10 cellular contexts compared by ENCODE assay signal in the genomic region with DNA sequence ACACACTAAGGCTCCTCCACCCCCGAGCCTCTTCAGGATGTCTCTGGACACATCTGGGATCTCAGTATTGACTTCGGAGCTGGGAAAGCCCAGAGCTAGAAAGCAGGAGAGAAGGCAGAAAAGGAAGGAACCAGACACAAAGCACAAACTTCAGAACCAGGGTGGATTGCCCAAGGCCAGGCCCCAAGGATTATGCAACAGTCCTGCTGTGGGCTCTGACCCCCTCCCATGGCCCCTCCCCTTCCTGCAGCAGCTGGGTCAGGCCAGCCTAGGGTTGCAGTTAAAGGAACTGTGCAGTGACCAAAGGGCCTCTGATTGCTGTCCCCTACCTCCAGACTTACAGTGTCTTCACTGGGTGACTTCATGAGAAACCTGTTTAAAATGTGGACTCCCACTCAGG. TPM values are rescaled to one million over a fixed set of nuclear protein-coding genes. Genes with fewer than 3 reads are reported as not detected.
DNase-seq lines count a peak whose midpoint lies in the region; ATAC-seq and TF ChIP-seq lines count a peak whose summit lies in the region.
"Had no signal": no experiment of that assay in that cellular context is flagged by ENCODE, and none has a peak within 500 bp of the region (broad histone marks: within the 10 kb centered on the region; RNA-seq: fewer than 3 reads in every experiment).

No MANE protein-coding gene starts in this region.

- peak overlapping the region in 7 of 10 experiments; percentile 32 to 71 (median 62); a peak in 13 of 20 replicates for H3K4me3 ChIP-seq in BLaER1 treated with 17β-estradiol and CSF1 and Interleukin-3, amounts not matched to agents 10 nM and 100 nM
- H3K4me3 ChIP-seq in SK-N-MC: peak overlapping the region; percentile 17; the same call in 1 of the 2 replicates
- H3K4me3 ChIP-seq in brain microvascular endothelial cell (ENCODE audit: low read depth, low read length): no peak overlapping the region
- H3K4me3 ChIP-seq in MG63: no peak overlapping the region
- H3K4me3 ChIP-seq: BLaER1 had no signal

- TF ChIP-seq CTCF in omental fat pad (IDR thresholded peaks at IDR 0.05) (no peak), brain microvascular endothelial cell (IDR thresholded peaks at IDR 0.05; ENCODE audit: low read depth, low read length, missing control alignments) (no peak)

- intact Hi-C loops in cardiac septum (cut with DNase I): loop anchor here (10.0 kb wide), 1 partner anchor 263 kb away; no protein-coding TSS in a partner anchor

- H3K36me3 ChIP-seq in BLaER1 treated with 17β-estradiol and CSF1 and Interleukin-3, amounts not matched to agents 10 nM and 100 nM: peaks cover 0 to 20% (median 0%) of the 10 kb centered on the region in 11 experiments; a peak in 9 of 22 replicates
- H3K36me3 ChIP-seq in SK-N-MC (ENCODE audit: insufficient read depth, low read length) (peaks cover 81% of the 10 kb centered on the region), brain microvascular endothelial cell (replicated peaks) (no peaks in the 10 kb centered on the region), MG63 (no peaks in the 10 kb centered on the region)
- H3K36me3 ChIP-seq: BLaER1 had no signal

- ATAC-seq in omental fat pad (ENCODE audit: low FRiP score): peak; percentile 64
- ATAC-seq in GM18873 (IDR thresholded peaks at IDR 0.05; ENCODE audit: low FRiP score, unreplicated experiment): no peak
- no peak for ATAC-seq in HG03439 (IDR thresholded peaks at IDR 0.05; ENCODE audit: unreplicated experiment)

- no peaks in the 10 kb centered on the region for H3K9me3 ChIP-seq in BLaER1 treated with 17β-estradiol and CSF1 and Interleukin-3, amounts not matched to agents 10 nM and 100 nM (replicated peaks in 1 of 11)
- H3K9me3 ChIP-seq in SK-N-MC (ENCODE audit: low read depth, low read length): no peaks in the 10 kb centered on the region
- no peaks in the 10 kb centered on the region for H3K9me3 ChIP-seq in MG63
- H3K9me3 ChIP-seq: BLaER1 had no signal

- peak overlapping the region in 10 of 11 experiments; percentile 2 to 99 (median 82); a peak in 19 of 22 replicates for H3K4me2 ChIP-seq in BLaER1 treated with 17β-estradiol and CSF1 and Interleukin-3, amounts not matched to agents 10 nM and 100 nM
- H3K4me2 ChIP-seq: BLaER1 had no signal

- in situ Hi-C loops in brain microvascular endothelial cell (cut with HindIII; ENCODE audit: low pct_ligation_motif_present, low sequenced_read_pairs): loop anchor here (25.0 kb wide), 1 partner anchor 100 kb away; no protein-coding TSS in a partner anchor

- DNase-seq in SK-N-MC (ENCODE audit: low read depth, low spot score): no peak
- peak; percentile 93 for DNase-seq in cardiac septum (ENCODE audit: low spot score)
- no peak for DNase-seq in omental fat pad (ENCODE audit: low spot score)
- no peak for DNase-seq in brain microvascular endothelial cell
- DNase-seq in MG63: no peak
- DNase-seq: RPMI8226 had no signal

- peak overlapping the region in 9 of 11 experiments; percentile 23 to 91 (median 83); a peak in 15 of 22 replicates for H3K9ac ChIP-seq in BLaER1 treated with 17β-estradiol and CSF1 and Interleukin-3, amounts not matched to agents 10 nM and 100 nM
- H3K9ac ChIP-seq in SK-N-MC (ENCODE audit: insufficient read length): no peak overlapping the region
- H3K9ac ChIP-seq: BLaER1 had no signal

- H3K4me1 ChIP-seq in BLaER1 treated with 17β-estradiol and CSF1 and Interleukin-3, amounts not matched to agents 10 nM and 100 nM: peaks cover 0 to 83% (median 47%) of the 10 kb centered on the region in 10 experiments; a peak in 17 of 20 replicates
- H3K4me1 ChIP-seq: BLaER1 had no signal

- no peaks in the 10 kb centered on the region for H3K27me3 ChIP-seq in BLaER1 treated with 17β-estradiol and CSF1 and Interleukin-3, amounts not matched to agents 10 nM and 100 nM
- H3K27me3 ChIP-seq in brain microvascular endothelial cell (replicated peaks) (no peaks in the 10 kb centered on the region), MG63 (no peaks in the 10 kb centered on the region)
- H3K27me3 ChIP-seq: BLaER1 had no signal

- H4K20me1 ChIP-seq in BLaER1 treated with 17β-estradiol and CSF1 and Interleukin-3, amounts not matched to agents 10 nM and 100 nM: peaks cover 0 to 19% (median 0%) of the 10 kb centered on the region in 11 experiments; a peak in 4 of 22 replicates
- H4K20me1 ChIP-seq: BLaER1 had no signal

- H3K27ac ChIP-seq in BLaER1 treated with 17β-estradiol and CSF1 and Interleukin-3, amounts not matched to agents 10 nM and 100 nM: peak overlapping the region in 10 of 11 experiments; percentile 48 to 93 (median 76); a peak in 19 of 22 replicates
- H3K27ac ChIP-seq in SK-N-MC: peak overlapping the region; percentile 69
- H3K27ac ChIP-seq in brain microvascular endothelial cell: no peak overlapping the region
- H3K27ac ChIP-seq: BLaER1 had no signal

RNA-seq across cellular contexts. Expression of gene KCNE3, which starts 5.3 kb away (rescaled TPM):
- total RNA-seq in cardiac septum (2.1 TPM), omental fat pad (10 to 100 TPM in 3 of 4 donors, 1 to 10 TPM in 1; 8.9 to 18.1 (median 11.0) TPM)
- 1.1 and 2.9 TPM in 2 replicates for total RNA-seq in MG63 (2014; rRNA removed; shearing (Covaris generic); ENCODE audit: low replicate concordance)

RNA-seq across cellular contexts. Expression of gene LIPT2, which starts 31.5 kb away (rescaled TPM):
- 1.8 TPM for total RNA-seq in cardiac septum
- total RNA-seq in omental fat pad: 1 to 10 TPM; 2.2 to 4.7 (median 3.4) TPM
- 2.1 and 5.3 TPM in 2 replicates for total RNA-seq in MG63 (2014; rRNA removed; shearing (Covaris generic); ENCODE audit: low replicate concordance)

Comparison
In these comparisons a context has a peak if more than half of its experiments do, and no peak if none do; other contexts are left out.
1. H3K4me3 ChIP-seq: peak in BLaER1 treated with 17β-estradiol and CSF1 and Interleukin-3, amounts not matched to agents 10 nM and 100 nM (7 of 10) and SK-N-MC (single experiment); none in brain microvascular endothelial cell (single experiment) and MG63 (single experiment).